Comparison of ENCODE assay signal across 17 cellular contexts in genomic region chr4:106565727-106566126, GRCh38.
DNase-seq lines count a peak whose midpoint lies in the region; ATAC-seq and TF ChIP-seq lines count a peak whose summit lies in the region.
"Had no signal": no experiment of that assay in that cellular context is flagged by ENCODE, and none has a peak within 500 bp of the region (broad histone marks: within the 10 kb centered on the region; RNA-seq: fewer than 3 reads in every experiment).

No MANE protein-coding gene starts in this region.

- no peak overlapping the region for H3K4me2 ChIP-seq in GM23248 (ENCODE audit: unreplicated experiment)

- H3K9me3 ChIP-seq in GM23248 (ENCODE audit: low read depth) = no peaks in the 10 kb centered on the region
- H3K9me3 ChIP-seq in subcutaneous abdominal adipose tissue (ENCODE audit: control insufficient read depth in 5 of 5, low read length in 5 of 5) = no peaks in the 10 kb centered on the region
- H3K9me3 ChIP-seq in Peyer's patch = no peaks in the 10 kb centered on the region
- H3K9me3 ChIP-seq: SJCRH30 had no signal

- no peaks in the 10 kb centered on the region for H3K27me3 Mint-ChIP-seq in activated T-helper 17 cell treated with anti-CD3 and anti-CD28 coated beads, Interleukin-2, amount 50 U/mL, for 72 hours
- H3K27me3 Mint-ChIP-seq: CD4-positive, alpha-beta memory T cell had no signal

- no peaks in the 10 kb centered on the region for H3K36me3 Mint-ChIP-seq in activated T-helper 17 cell treated with anti-CD3 and anti-CD28 coated beads, Interleukin-2, amount 50 U/mL, for 72 hours (ENCODE audit: low read depth)

- H3K27ac Mint-ChIP-seq in activated T-helper 17 cell treated with anti-CD3 and anti-CD28 coated beads, Interleukin-2, amount 50 U/mL, for 72 hours = no peak overlapping the region
- H3K27ac Mint-ChIP-seq: CD4-positive, alpha-beta memory T cell had no signal

- WGBS in GM23248 (ENCODE audit: low coverage in 1 of 2, low lambda C conversion rate in 2 of 2, missing lambda C conversion rate in 2 of 2), 2 experiments = 42 to 45% methylated on average over 2 of the region's 2 CpGs

- H3F3A ChIP-seq in GM23248 (ENCODE audit: insufficient read depth) = peaks cover 21% of the 10 kb centered on the region

- H3K9me3 Mint-ChIP-seq in activated T-helper 17 cell treated with anti-CD3 and anti-CD28 coated beads, Interleukin-2, amount 50 U/mL, for 72 hours = peaks cover 22% of the 10 kb centered on the region

- no peaks in the 10 kb centered on the region for H3K27me3 ChIP-seq in GM23248 (replicated peaks; ENCODE audit: insufficient read depth)
- no peaks in the 10 kb centered on the region for H3K27me3 ChIP-seq in subcutaneous abdominal adipose tissue (ENCODE audit: control insufficient read depth in 5 of 5, insufficient read depth in 4 of 5, low read length in 5 of 5)
- no peaks in the 10 kb centered on the region for H3K27me3 ChIP-seq in Peyer's patch
- H3K27me3 ChIP-seq: SJCRH30 had no signal

- in situ Hi-C loops in GM23248 (cut with MboI) = no loop called here

- no peak overlapping the region for H3K27ac ChIP-seq in GM23248
- peak overlapping the region; percentile 26 for H3K27ac ChIP-seq in subcutaneous abdominal adipose tissue (ENCODE audit: low read depth, low read length)
- H3K27ac ChIP-seq in Peyer's patch = no peak overlapping the region
- H3K27ac ChIP-seq: RWPE1, SJCRH30 had no signal

- H3K79me2 ChIP-seq in GM23248 (ENCODE audit: insufficient read depth) = no peaks in the 10 kb centered on the region

- H3K4me1 ChIP-seq in GM23248 (ENCODE audit: insufficient read depth) = peaks cover 19% of the 10 kb centered on the region
- peaks cover 0 to 5% (median 0%) of the 10 kb centered on the region in 5 donors for H3K4me1 ChIP-seq in subcutaneous abdominal adipose tissue (ENCODE audit: control insufficient read depth in 5 of 5, insufficient read depth in 5 of 5, low read length in 5 of 5)
- no peaks in the 10 kb centered on the region for H3K4me1 ChIP-seq in Peyer's patch
- H3K4me1 ChIP-seq: SJCRH30 had no signal

- no peak overlapping the region for H3K4me3 Mint-ChIP-seq in activated T-helper 17 cell treated with anti-CD3 and anti-CD28 coated beads, Interleukin-2, amount 50 U/mL, for 72 hours
- H3K4me3 Mint-ChIP-seq: CD4-positive, alpha-beta memory T cell had no signal

- no peak for TF ChIP-seq CTCF in Peyer's patch (IDR thresholded peaks at IDR 0.05)

- no peaks in the 10 kb centered on the region for H3K9me2 ChIP-seq in GM23248 (ENCODE audit: insufficient read depth)

- no peak overlapping the region for H2AFZ ChIP-seq in GM23248

- peak; percentile 1 for DNase-seq in GM23248
- DNase-seq in dermis blood vessel endothelial cell = peak; percentile 72
- peak; percentile 35 for DNase-seq in glomerular visceral epithelial cell (ENCODE audit: extremely low spot score)
- DNase-seq in stimulated activated CD8-positive, alpha-beta memory T cell treated with anti-CD3 and anti-CD28 coated beads, Interleukin-4, amount 100 ng/mL, for 48 hours = no peak
- DNase-seq in Peyer's patch = no peak
- DNase-seq: CD4-positive, alpha-beta memory T cell; DND-41; HCEC 1CT; NCI-H1436; NCI-H2029; NCI-H2171; NCI-H446 treated with DMSO at 0.1 percent for 48 hours; SJCRH30 had no signal

- ATAC-seq in activated T-helper 17 cell treated with anti-CD3 and anti-CD28 coated beads, Interleukin-2, amount 50 U/mL, for 72 hours (replicated peaks) = no peak
- ATAC-seq: GM12878 had no signal

- no peak overlapping the region for H3K9ac ChIP-seq in GM23248
- H3K9ac ChIP-seq in subcutaneous abdominal adipose tissue (ENCODE audit: low read length in 5 of 5) = no peak overlapping the region

- H3K4me3 ChIP-seq in GM23248 (no peak overlapping the region), subcutaneous abdominal adipose tissue (ENCODE audit: low read depth in 1 of 5, low read length in 5 of 5) (no peak overlapping the region), Peyer's patch (no peak overlapping the region)
- H3K4me3 ChIP-seq: GM12878, SJCRH30 had no signal

- H3K36me3 ChIP-seq in GM23248 (ENCODE audit: low read depth) = no peaks in the 10 kb centered on the region
- no peaks in the 10 kb centered on the region for H3K36me3 ChIP-seq in subcutaneous abdominal adipose tissue (ENCODE audit: control insufficient read depth in 5 of 5, insufficient read depth in 5 of 5, low read length in 5 of 5)
- H3K36me3 ChIP-seq in Peyer's patch = no peaks in the 10 kb centered on the region
- H3K36me3 ChIP-seq: SJCRH30 had no signal

- TF ChIP-seq POLR2A in Peyer's patch (IDR thresholded peaks at IDR 0.05) = no peak

- no peaks in the 10 kb centered on the region for H4K20me1 ChIP-seq in GM23248 (ENCODE audit: insufficient read depth)

- no peaks in the 10 kb centered on the region for H3K4me1 Mint-ChIP-seq in activated T-helper 17 cell treated with anti-CD3 and anti-CD28 coated beads, Interleukin-2, amount 50 U/mL, for 72 hours
- H3K4me1 Mint-ChIP-seq: CD4-positive, alpha-beta memory T cell had no signal

Comparison
In these comparisons a context has a peak if more than half of its experiments do, and no peak if none do; other contexts are left out.
1. DNase-seq: peak in GM23248 (single experiment), dermis blood vessel endothelial cell (single experiment) and glomerular visceral epithelial cell (single experiment); none in stimulated activated CD8-positive, alpha-beta memory T cell treated with anti-CD3 and anti-CD28 coated beads, Interleukin-4, amount 100 ng/mL, for 48 hours (single experiment) and Peyer's patch (0 of 3).